30 cellular contexts compared by ENCODE assay signal in the genomic region with DNA sequence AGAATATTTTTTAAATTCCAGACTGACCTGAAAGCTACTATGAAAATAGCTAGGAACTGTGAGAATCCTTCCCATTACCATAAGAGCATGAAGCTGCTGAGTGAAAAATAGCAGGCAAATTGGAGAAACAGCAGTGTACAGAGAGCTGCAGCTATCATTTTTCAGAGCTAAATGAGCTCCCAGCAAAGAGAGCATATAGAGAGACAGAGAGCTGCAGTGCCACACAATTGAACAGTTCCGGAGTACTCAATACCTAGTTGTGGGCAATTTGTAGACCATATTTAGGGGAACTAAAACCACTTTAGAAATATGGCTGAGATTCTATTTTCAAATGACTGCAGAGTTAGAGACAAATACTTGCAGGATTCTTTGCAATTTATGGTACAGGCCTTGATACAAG.
"Had no signal": no experiment of that assay in that cellular context is flagged by ENCODE, and none has a peak within 500 bp of the region (broad histone marks: within the 10 kb centered on the region; RNA-seq: fewer than 3 reads in every experiment).

No MANE protein-coding gene starts in this region.

- H3K27ac ChIP-seq: ascending aorta, breast epithelium, cardiac muscle cell, colonic mucosa, epithelial cell of prostate, esophagus squamous epithelium, gastroesophageal sphincter, heart right ventricle had no signal

- H3K27me3 ChIP-seq: ascending aorta, breast epithelium, cardiac muscle cell, colonic mucosa, esophagus squamous epithelium, gastroesophageal sphincter, heart right ventricle had no signal

- H3K4me1 Mint-ChIP-seq: activated CD4-positive, alpha-beta memory T cell treated with anti-CD3 and anti-CD28 coated beads, Interleukin-2, amount 10 ng/mL, durations not matched to agents 7 days and 5 days; activated CD4-positive, alpha-beta T cell treated with anti-CD3 and anti-CD28 coated beads for 36 hours; activated CD4-positive, alpha-beta T cell treated with anti-CD3 and anti-CD28 coated beads, Interleukin-2, amount 10 ng/mL, durations not matched to agents 24 days and 14 days; activated naive CD4-positive, alpha-beta T cell treated with anti-CD3 and anti-CD28 coated beads, Interleukin-2, amount 10 ng/mL, durations not matched to agents 7 days and 5 days; activated naive CD8-positive, alpha-beta T cell treated with anti-CD3 and anti-CD28 coated beads, Interleukin-2, amount 10 ng/mL, durations not matched to agents 7 days and 5 days; T-helper 17 cell had no signal

- H3K27ac Mint-ChIP-seq: activated CD4-positive, alpha-beta memory T cell treated with anti-CD3 and anti-CD28 coated beads, Interleukin-2, amount 10 ng/mL, durations not matched to agents 7 days and 5 days; activated CD4-positive, alpha-beta T cell treated with anti-CD3 and anti-CD28 coated beads for 36 hours; activated CD4-positive, alpha-beta T cell treated with anti-CD3 and anti-CD28 coated beads, Interleukin-2, amount 10 ng/mL, durations not matched to agents 24 days and 14 days; activated naive CD4-positive, alpha-beta T cell treated with anti-CD3 and anti-CD28 coated beads, Interleukin-2, amount 10 ng/mL, durations not matched to agents 7 days and 5 days; activated naive CD4-positive, alpha-beta T cell treated with anti-CD3 and anti-CD28 coated beads, Interleukin-2, amount 50 U/mL, for 72 hours; activated naive CD8-positive, alpha-beta T cell treated with anti-CD3 and anti-CD28 coated beads, Interleukin-2, amount 10 ng/mL, durations not matched to agents 7 days and 5 days; activated T-cell treated with anti-CD3 and anti-CD28 coated beads, Interleukin-2, amount 50 U/mL, for 24 hours; activated T-cell treated with anti-CD3 and anti-CD28 coated beads, Interleukin-2, amount 50 U/mL, for 72 hours; brain; T-helper 17 cell; T-helper 2 cell treated with Interferon-gamma antibody and Interleukin-4, amounts not matched to agents 5 μg/mL and 100 μg/mL, for 36 hours had no signal

- H3K4me1 ChIP-seq: ascending aorta, breast epithelium, colonic mucosa, esophagus squamous epithelium, gastroesophageal sphincter, heart right ventricle had no signal

- H3K36me3 ChIP-seq: ascending aorta, breast epithelium, cardiac muscle cell, colonic mucosa, esophagus squamous epithelium, gastroesophageal sphincter, heart right ventricle had no signal

- H3K9me3 ChIP-seq: ascending aorta, breast epithelium, colonic mucosa, esophagus squamous epithelium, gastroesophageal sphincter had no signal

- H3K4me3 Mint-ChIP-seq: activated CD4-positive, alpha-beta memory T cell treated with anti-CD3 and anti-CD28 coated beads, Interleukin-2, amount 10 ng/mL, durations not matched to agents 7 days and 5 days; activated CD4-positive, alpha-beta T cell treated with anti-CD3 and anti-CD28 coated beads for 36 hours; activated CD4-positive, alpha-beta T cell treated with anti-CD3 and anti-CD28 coated beads, Interleukin-2, amount 10 ng/mL, durations not matched to agents 24 days and 14 days; activated naive CD4-positive, alpha-beta T cell treated with anti-CD3 and anti-CD28 coated beads, Interleukin-2, amount 10 ng/mL, durations not matched to agents 7 days and 5 days; activated naive CD8-positive, alpha-beta T cell treated with anti-CD3 and anti-CD28 coated beads, Interleukin-2, amount 10 ng/mL, durations not matched to agents 7 days and 5 days; activated T-cell treated with anti-CD3 and anti-CD28 coated beads, Interleukin-2, amount 50 U/mL, for 24 hours; activated T-cell treated with anti-CD3 and anti-CD28 coated beads, Interleukin-2, amount 50 U/mL, for 72 hours; brain; T-helper 17 cell; T-helper 2 cell treated with Interferon-gamma antibody and Interleukin-4, amounts not matched to agents 5 μg/mL and 100 μg/mL, for 36 hours had no signal

- H3K27me3 Mint-ChIP-seq: activated CD4-positive, alpha-beta memory T cell treated with anti-CD3 and anti-CD28 coated beads, Interleukin-2, amount 10 ng/mL, durations not matched to agents 7 days and 5 days; activated CD4-positive, alpha-beta T cell treated with anti-CD3 and anti-CD28 coated beads for 36 hours; activated CD4-positive, alpha-beta T cell treated with anti-CD3 and anti-CD28 coated beads, Interleukin-2, amount 10 ng/mL, durations not matched to agents 24 days and 14 days; activated naive CD4-positive, alpha-beta T cell treated with anti-CD3 and anti-CD28 coated beads, Interleukin-2, amount 10 ng/mL, durations not matched to agents 7 days and 5 days; activated T-cell treated with anti-CD3 and anti-CD28 coated beads, Interleukin-2, amount 50 U/mL, for 24 hours; brain; T-helper 17 cell had no signal

- ATAC-seq: activated CD4-positive, alpha-beta T cell treated with anti-CD3 and anti-CD28 coated beads for 36 hours; activated naive CD4-positive, alpha-beta T cell treated with anti-CD3 and anti-CD28 coated beads, Interleukin-2, amount 50 U/mL, for 72 hours; activated T-cell treated with anti-CD3 and anti-CD28 coated beads, Interleukin-2, amount 50 U/mL, for 72 hours; gastroesophageal sphincter; heart right ventricle; T-helper 17 cell had no signal

- DNase-seq: activated CD4-positive, alpha-beta memory T cell treated with anti-CD3 and anti-CD28 coated beads, Interleukin-2, amount 10 ng/mL, durations not matched to agents 7 days and 5 days; activated CD4-positive, alpha-beta T cell treated with anti-CD3 and anti-CD28 coated beads for 36 hours; activated CD4-positive, alpha-beta T cell treated with anti-CD3 and anti-CD28 coated beads, Interleukin-2, amount 10 ng/mL, durations not matched to agents 24 days and 14 days; activated CD4-positive, CD25-positive, alpha-beta regulatory T cell; activated CD4-positive, CD25-positive, alpha-beta regulatory T cell treated with anti-CD3 and anti-CD28 coated beads, Interleukin-2, amount 50 U/mL, for 72 hours; activated CD8-positive, alpha-beta memory T cell treated with anti-CD3 and anti-CD28 coated beads, Interleukin-2, amount 50 U/mL, for 48 hours; activated gamma-delta T cell; activated naive CD4-positive, alpha-beta T cell; activated naive CD4-positive, alpha-beta T cell treated with anti-CD3 and anti-CD28 coated beads, Interleukin-2, amount 10 ng/mL, durations not matched to agents 7 days and 5 days; activated naive CD8-positive, alpha-beta T cell treated with anti-CD3 and anti-CD28 coated beads, Interleukin-2, amount 10 ng/mL, durations not matched to agents 7 days and 5 days; activated T-cell treated with anti-CD3 and anti-CD28 coated beads for 4 hours; activated T-cell treated with anti-CD3 and anti-CD28 coated beads, Interleukin-2, amount 50 U/mL, for 24 hours; activated T-cell treated with anti-CD3 and anti-CD28 coated beads, Interleukin-2, amount 50 U/mL, for 72 hours; central memory CD4-positive, alpha-beta T cell; cerebellar nuclear complex; colonic mucosa; effector CD8-positive, alpha-beta T cell; esophagus squamous epithelium; foreskin melanocyte; heart right ventricle; T-helper 17 cell; T1000 had no signal

- H3K4me3 ChIP-seq: ascending aorta, breast epithelium, cardiac muscle cell, colonic mucosa, esophagus squamous epithelium, gastroesophageal sphincter, heart right ventricle had no signal

- H3K9me3 Mint-ChIP-seq: activated CD4-positive, alpha-beta memory T cell treated with anti-CD3 and anti-CD28 coated beads, Interleukin-2, amount 10 ng/mL, durations not matched to agents 7 days and 5 days; activated CD4-positive, alpha-beta T cell treated with anti-CD3 and anti-CD28 coated beads, Interleukin-2, amount 10 ng/mL, durations not matched to agents 24 days and 14 days; activated naive CD4-positive, alpha-beta T cell treated with anti-CD3 and anti-CD28 coated beads, Interleukin-2, amount 10 ng/mL, durations not matched to agents 7 days and 5 days; activated naive CD8-positive, alpha-beta T cell treated with anti-CD3 and anti-CD28 coated beads, Interleukin-2, amount 10 ng/mL, durations not matched to agents 7 days and 5 days; activated T-cell treated with anti-CD3 and anti-CD28 coated beads, Interleukin-2, amount 50 U/mL, for 24 hours; activated T-cell treated with anti-CD3 and anti-CD28 coated beads, Interleukin-2, amount 50 U/mL, for 72 hours; T-helper 2 cell treated with Interferon-gamma antibody and Interleukin-4, amounts not matched to agents 5 μg/mL and 100 μg/mL, for 36 hours had no signal

- H3K36me3 Mint-ChIP-seq: activated naive CD4-positive, alpha-beta T cell treated with anti-CD3 and anti-CD28 coated beads, Interleukin-2, amount 10 ng/mL, durations not matched to agents 7 days and 5 days; activated naive CD4-positive, alpha-beta T cell treated with anti-CD3 and anti-CD28 coated beads, Interleukin-2, amount 50 U/mL, for 72 hours; activated naive CD8-positive, alpha-beta T cell treated with anti-CD3 and anti-CD28 coated beads, Interleukin-2, amount 10 ng/mL, durations not matched to agents 7 days and 5 days; brain had no signal
